1 cellular context compared by ENCODE assay signal in genomic region chr2:84854835-84855234, GRCh38.
TF ChIP-seq lines count a peak whose summit lies in the region.

No MANE protein-coding gene starts in this region.

TF ChIP-seq in H1, 55 proteins besides CTCF, POLR2A, EP300 and RAD21:
- TF ChIP-seq SIRT6 (IDR thresholded peaks at IDR 0.05; ENCODE audit: low read length) (no peak), JUN (IDR thresholded peaks at IDR 0.05; ENCODE audit: low read depth, low read length) (no peak)
